1 cellular context compared by ENCODE assay signal in genomic region chr20:34262488-34263288, GRCh38.
TF ChIP-seq lines count a peak whose summit lies in the region.

No MANE protein-coding gene starts in this region.

TF ChIP-seq in HepG2, 621 proteins besides CTCF, POLR2A, EP300 and RAD21 (continued from another document and continues in another):
- TF ChIP-seq AHDC1 (CRISPR knock-in tag; IDR thresholded peaks at IDR 0.05; ENCODE audit: borderline replicate concordance), result no peak
- TF ChIP-seq TRIM22 (IDR thresholded peaks at IDR 0.05), result no peak
- no peak for TF ChIP-seq MXD3 (CRISPR knock-in tag; IDR thresholded peaks at IDR 0.05)
- 0 out of 2 replicates have a peak, but pooled peaks have one; percentile 48 for TF ChIP-seq ZNF572 (CRISPR knock-in tag; IDR thresholded peaks at IDR 0.05)
- TF ChIP-seq ARID2 (CRISPR knock-in tag; IDR thresholded peaks at IDR 0.05; ENCODE audit: borderline replicate concordance), result no peak
- no peak for TF ChIP-seq GZF1 (CRISPR knock-in tag; IDR thresholded peaks at IDR 0.05)
- TF ChIP-seq PBX2 (CRISPR knock-in tag; IDR thresholded peaks at IDR 0.05), result peak; percentile 21; the same call in 1 of the 2 replicates
- no peak for TF ChIP-seq KLF15 (CRISPR knock-in tag; IDR thresholded peaks at IDR 0.05; ENCODE audit: borderline replicate concordance)
- no peak for TF ChIP-seq DNMT1 (CRISPR knock-in tag; IDR thresholded peaks at IDR 0.05)
- TF ChIP-seq HDAC6 (IDR thresholded peaks at IDR 0.05; ENCODE audit: low read depth, low read length), result no peak
- 0 out of 2 replicates have a peak, but pooled peaks have one; percentile 29 for TF ChIP-seq ZNF724P (CRISPR knock-in tag; IDR thresholded peaks at IDR 0.05; ENCODE audit: borderline replicate concordance)
- TF ChIP-seq BRCA1 (CRISPR knock-in tag; IDR thresholded peaks at IDR 0.05), result no peak
- TF ChIP-seq NFRKB (IDR thresholded peaks at IDR 0.05), result no peak
- TF ChIP-seq ZNF3 (CRISPR knock-in tag; IDR thresholded peaks at IDR 0.05), result no peak
- no peak for TF ChIP-seq RBM22 (optimal IDR thresholded peaks at IDR 0.05; ENCODE audit: low read length)
- TF ChIP-seq FOXO4 (CRISPR knock-in tag; conservative IDR thresholded peaks at IDR 0.05), result 0 out of 2 replicates have a peak, but pooled peaks have one; percentile 92
- peak; percentile 41 for TF ChIP-seq XRCC5 (optimal IDR thresholded peaks at IDR 0.05; ENCODE audit: low read length)
- peak; percentile 50; the same call in 1 of the 2 replicates for TF ChIP-seq GATAD2A (CRISPR knock-in tag; IDR thresholded peaks at IDR 0.05)
- TF ChIP-seq SMYD3 (CRISPR knock-in tag; IDR thresholded peaks at IDR 0.05), result no peak
- no peak for TF ChIP-seq TAF1 (CRISPR knock-in tag; IDR thresholded peaks at IDR 0.05)
- TF ChIP-seq POLR2AphosphoS2 (IDR thresholded peaks at IDR 0.05; ENCODE audit: low read depth, low read length), result no peak
- no peak for TF ChIP-seq NONO (IDR thresholded peaks at IDR 0.05)
- no peak for TF ChIP-seq NONO (CRISPR knock-in tag; conservative IDR thresholded peaks at IDR 0.05)
- TF ChIP-seq ZMAT3 (CRISPR knock-in tag; conservative IDR thresholded peaks at IDR 0.05), result no peak
- TF ChIP-seq ZNF281 (CRISPR knock-in tag; IDR thresholded peaks at IDR 0.05; ENCODE audit: borderline replicate concordance), result no peak
- TF ChIP-seq ZNF503 (CRISPR knock-in tag; IDR thresholded peaks at IDR 0.05), result no peak
- 0 out of 2 replicates have a peak, but pooled peaks have one; percentile 20 for TF ChIP-seq ZNF629 (CRISPR knock-in tag; conservative IDR thresholded peaks at IDR 0.05)
- TF ChIP-seq ZNF317 (CRISPR knock-in tag; IDR thresholded peaks at IDR 0.05), result no peak
- TF ChIP-seq U2AF2 (IDR thresholded peaks at IDR 0.05; ENCODE audit: low read depth, low read length), result no peak
- TF ChIP-seq MAFF (IDR thresholded peaks at IDR 0.05; ENCODE audit: low read depth, low read length), result no peak
- TF ChIP-seq NKX3-1 (CRISPR knock-in tag; IDR thresholded peaks at IDR 0.05), result no peak
- TF ChIP-seq BHLHE40 (IDR thresholded peaks at IDR 0.05; ENCODE audit: low read length), result no peak
- TF ChIP-seq SIN3B (IDR thresholded peaks at IDR 0.05; ENCODE audit: low read length), result no peak
- TF ChIP-seq HOMEZ (CRISPR knock-in tag; IDR thresholded peaks at IDR 0.05; ENCODE audit: low read depth), result no peak; the same call in 1 of the 2 replicates
- no peak for TF ChIP-seq ZNF441 (CRISPR knock-in tag; IDR thresholded peaks at IDR 0.05; ENCODE audit: borderline replicate concordance)
- no peak for TF ChIP-seq ZNF616 (CRISPR knock-in tag; IDR thresholded peaks at IDR 0.05; ENCODE audit: low read depth)
- 0 out of 2 replicates have a peak, but pooled peaks have one; percentile 23 for TF ChIP-seq ZSCAN29 (CRISPR knock-in tag; conservative IDR thresholded peaks at IDR 0.05)
- TF ChIP-seq HNF4G (IDR thresholded peaks at IDR 0.05; ENCODE audit: borderline replicate concordance, low read depth, low read length), result no peak; the same call in 1 of the 2 replicates
- TF ChIP-seq HNF4G (CRISPR knock-in tag; IDR thresholded peaks at IDR 0.05; ENCODE audit: borderline replicate concordance, low read depth), result no peak
- no peak for TF ChIP-seq ZNF232 (CRISPR knock-in tag; IDR thresholded peaks at IDR 0.05; ENCODE audit: borderline replicate concordance)
- no peak for TF ChIP-seq ZBTB21 (CRISPR knock-in tag; IDR thresholded peaks at IDR 0.05)
- TF ChIP-seq NCOA5 (CRISPR knock-in tag; IDR thresholded peaks at IDR 0.05), result no peak
- no peak for TF ChIP-seq ZKSCAN8 (CRISPR knock-in tag; IDR thresholded peaks at IDR 0.05; ENCODE audit: borderline replicate concordance)
- no peak for TF ChIP-seq SMC3 (IDR thresholded peaks at IDR 0.05; ENCODE audit: low read length)
- TF ChIP-seq ZMAT5 (CRISPR knock-in tag; IDR thresholded peaks at IDR 0.05; ENCODE audit: borderline replicate concordance, low read depth), result no peak
- TF ChIP-seq ZNF770 (CRISPR knock-in tag; IDR thresholded peaks at IDR 0.05), result no peak
